ENCODE assay signal across 1 cellular context in the genomic region with DNA sequence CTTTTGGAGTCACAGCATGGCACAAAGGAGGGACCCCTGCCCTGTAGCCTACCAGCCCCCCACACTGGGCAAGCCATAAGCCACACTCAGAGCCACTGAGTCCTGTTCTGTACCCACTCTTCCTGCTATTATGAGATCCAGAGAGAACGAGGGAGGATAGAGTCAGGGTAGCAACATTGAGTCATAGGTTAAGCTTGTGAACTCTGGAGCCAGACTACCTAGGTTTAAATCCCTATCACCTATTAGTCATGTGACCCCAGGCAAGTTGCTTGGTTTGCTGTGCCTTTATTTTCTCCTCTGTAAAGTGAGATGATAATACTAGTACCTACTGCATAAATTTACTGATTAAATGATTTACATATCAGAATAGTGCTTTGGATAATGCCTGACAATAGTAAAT.
A peak's percentile ranks its signal among the peaks of the same experiment; 100 is the strongest.
TF ChIP-seq lines count a peak whose summit lies in the region.

No MANE protein-coding gene starts in this region.

TF ChIP-seq in K562, 482 proteins besides CTCF, POLR2A, EP300 and RAD21 (continued from another document):
- TF ChIP-seq, protein P1, sequence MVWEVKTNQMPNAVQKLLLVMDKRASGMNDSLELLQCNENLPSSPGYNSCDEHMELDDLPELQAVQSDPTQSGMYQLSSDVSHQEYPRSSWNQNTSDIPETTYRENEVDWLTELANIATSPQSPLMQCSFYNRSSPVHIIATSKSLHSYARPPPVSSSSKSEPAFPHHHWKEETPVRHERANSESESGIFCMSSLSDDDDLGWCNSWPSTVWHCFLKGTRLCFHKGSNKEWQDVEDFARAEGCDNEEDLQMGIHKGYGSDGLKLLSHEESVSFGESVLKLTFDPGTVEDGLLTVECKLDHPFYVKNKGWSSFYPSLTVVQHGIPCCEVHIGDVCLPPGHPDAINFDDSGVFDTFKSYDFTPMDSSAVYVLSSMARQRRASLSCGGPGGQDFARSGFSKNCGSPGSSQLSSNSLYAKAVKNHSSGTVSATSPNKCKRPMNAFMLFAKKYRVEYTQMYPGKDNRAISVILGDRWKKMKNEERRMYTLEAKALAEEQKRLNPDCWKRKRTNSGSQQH (CRISPR knock-in tag; IDR thresholded peaks at IDR 0.05) = no peak
- TF ChIP-seq, protein P2, sequence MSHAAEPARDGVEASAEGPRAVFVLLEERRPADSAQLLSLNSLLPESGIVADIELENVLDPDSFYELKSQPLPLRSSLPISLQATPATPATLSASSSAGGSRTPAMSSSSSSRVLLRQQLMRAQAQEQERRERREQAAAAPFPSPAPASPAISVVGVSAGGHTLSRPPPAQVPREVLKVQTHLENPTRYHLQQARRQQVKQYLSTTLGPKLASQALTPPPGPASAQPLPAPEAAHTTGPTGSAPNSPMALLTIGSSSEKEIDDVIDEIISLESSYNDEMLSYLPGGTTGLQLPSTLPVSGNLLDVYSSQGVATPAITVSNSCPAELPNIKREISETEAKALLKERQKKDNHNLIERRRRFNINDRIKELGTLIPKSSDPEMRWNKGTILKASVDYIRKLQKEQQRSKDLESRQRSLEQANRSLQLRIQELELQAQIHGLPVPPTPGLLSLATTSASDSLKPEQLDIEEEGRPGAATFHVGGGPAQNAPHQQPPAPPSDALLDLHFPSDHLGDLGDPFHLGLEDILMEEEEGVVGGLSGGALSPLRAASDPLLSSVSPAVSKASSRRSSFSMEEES (CRISPR knock-in tag; IDR thresholded peaks at IDR 0.05) = peak; percentile 75
